ENCODE assay signal across 29 cellular contexts in genomic region chr2:229474125-229474524, GRCh38.
"Had no signal": no experiment of that assay in that cellular context is flagged by ENCODE, and none has a peak within 500 bp of the region (broad histone marks: within the 10 kb centered on the region; RNA-seq: fewer than 3 reads in every experiment).

No MANE protein-coding gene starts in this region.

- H3K36me3 ChIP-seq: heart right ventricle, neural progenitor cell, stomach, thyroid gland had no signal

- H3K4me2 ChIP-seq: neural progenitor cell, smooth muscle cell had no signal

- H3K4me3 Mint-ChIP-seq: immature natural killer cell; naive thymus-derived CD4-positive, alpha-beta T cell; nephron; neural progenitor cell had no signal

- H3K27me3 Mint-ChIP-seq: progenitor cell of endocrine pancreas had no signal

- H2AFZ ChIP-seq: neural progenitor cell, parathyroid adenoma had no signal

- H3K4me1 Mint-ChIP-seq: immature natural killer cell; naive thymus-derived CD4-positive, alpha-beta T cell had no signal

- H3K36me3 Mint-ChIP-seq: immature natural killer cell; naive thymus-derived CD4-positive, alpha-beta T cell; neural progenitor cell had no signal

- H3K9ac ChIP-seq: neural progenitor cell, parathyroid adenoma had no signal

- H3K9me3 ChIP-seq: heart right ventricle, stomach, thyroid gland had no signal

- H3K79me2 ChIP-seq: parathyroid adenoma had no signal

- DNase-seq: cerebellar nuclear complex; dorsolateral prefrontal cortex; effector CD4-positive, alpha-beta T cell; foreskin keratinocyte; glutamatergic neuron; heart right ventricle; hippocampal formation; immature natural killer cell; islet precursor cell; kidney glomerular epithelial cell; left colon; left ventricle myocardium superior; mesenchymal stem cell; midbrain; naive thymus-derived CD4-positive, alpha-beta T cell; stimulated activated CD4-positive, alpha-beta T cell treated with anti-CD3 and anti-CD28 coated beads, Interleukin-12 subunit alpha, Interleukin-12 subunit beta, amount 100 ng/mL, for 4 hours; stimulated activated CD4-positive, alpha-beta T cell treated with anti-CD3 and anti-CD28 coated beads, Interleukin-1b, Interleukin-23, amount 100 ng/mL, for 48 hours; stimulated activated CD4-positive, alpha-beta T cell treated with anti-CD3 and anti-CD28 coated beads, Interleukin-4, amount 100 ng/mL, for 1 hour; stimulated activated CD8-positive, alpha-beta memory T cell treated with anti-CD3 and anti-CD28 coated beads, Interleukin-4, amount 100 ng/mL, for 48 hours; stimulated activated naive CD4-positive, alpha-beta T cell treated with Interleukin-2 at 50 U/mL for 16 hours; stomach; thyroid gland; trophoblast cell had no signal

- H3K27ac ChIP-seq: dorsolateral prefrontal cortex, foreskin keratinocyte, heart right ventricle, neural progenitor cell, parathyroid adenoma, stomach, thyroid gland had no signal

- H3K4me3 ChIP-seq: dorsolateral prefrontal cortex, heart right ventricle, lung, neural progenitor cell, smooth muscle cell, stomach, thyroid gland had no signal

- H3K4me1 ChIP-seq: foreskin keratinocyte, heart right ventricle, neural progenitor cell, parathyroid adenoma, stomach, thyroid gland had no signal

- H3K27me3 ChIP-seq: dorsolateral prefrontal cortex, foreskin keratinocyte, heart right ventricle, neural progenitor cell, stomach, thyroid gland had no signal

- H3K27ac Mint-ChIP-seq: immature natural killer cell; naive thymus-derived CD4-positive, alpha-beta T cell; nephron; neural progenitor cell; progenitor cell of endocrine pancreas had no signal

- H3K9me3 Mint-ChIP-seq: neural progenitor cell had no signal
